Comparison of ENCODE assay signal across 27 cellular contexts in the genomic region with DNA sequence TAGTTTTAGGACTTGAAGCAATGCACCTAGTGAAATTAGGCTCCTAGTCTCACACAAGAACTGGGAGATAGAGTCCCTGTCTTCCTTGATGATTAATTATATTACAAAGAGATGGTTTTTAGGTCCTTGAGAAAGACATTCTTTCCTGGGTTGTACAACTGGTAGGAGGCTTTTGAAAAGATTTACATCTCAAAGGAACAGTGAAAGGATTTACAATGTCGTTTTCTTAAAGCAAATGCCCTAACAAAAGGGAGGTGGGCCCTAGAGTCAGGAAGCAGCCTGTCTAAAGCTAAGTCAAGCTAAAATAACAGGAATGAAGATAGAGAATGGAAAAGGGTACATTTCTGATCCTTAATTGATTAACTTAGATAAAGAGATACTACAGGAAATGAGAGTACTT.
"Had no signal": no experiment of that assay in that cellular context is flagged by ENCODE, and none has a peak within 500 bp of the region (broad histone marks: within the 10 kb centered on the region; RNA-seq: fewer than 3 reads in every experiment).

No MANE protein-coding gene starts in this region.

- H3K4me1 ChIP-seq: adrenal gland, SJSA1 had no signal

- H3K27me3 ChIP-seq: adrenal gland had no signal

- ATAC-seq: PC-3 had no signal

- H3K27ac ChIP-seq: adrenal gland, SJSA1 had no signal

- H3K36me3 ChIP-seq: adrenal gland, SJSA1 had no signal

- H3K9me3 ChIP-seq: adrenal gland, SJSA1 had no signal

- H3K4me1 Mint-ChIP-seq: activated B cell treated with CpG ODN at 0.5 μM for 24 hours; activated naive CD8-positive, alpha-beta T cell treated with anti-CD3 and anti-CD28 coated beads, Interleukin-2, amount 10 ng/mL, durations not matched to agents 7 days and 5 days had no signal

- H3K4me3 Mint-ChIP-seq: activated B cell treated with CpG ODN at 0.5 μM for 24 hours; activated CD4-positive, alpha-beta memory T cell treated with anti-CD3 and anti-CD28 coated beads, Interleukin-2, amount 10 ng/mL, durations not matched to agents 7 days and 5 days; activated CD4-positive, alpha-beta T cell treated with anti-CD3 and anti-CD28 coated beads, Interleukin-2, amount 10 ng/mL, durations not matched to agents 7 days and 5 days; activated naive CD8-positive, alpha-beta T cell treated with anti-CD3 and anti-CD28 coated beads, Interleukin-2, amount 10 ng/mL, durations not matched to agents 7 days and 5 days; T-helper 1 cell treated with Interleukin-12 subunit alpha and Interleukin-12 subunit beta and Interleukin-4 antibody, amounts not matched to agents 30 μg/mL and 1 μg/mL, for 36 hours had no signal

- DNase-seq: activated B cell treated with CpG ODN at 0.5 μM for 24 hours; activated CD4-positive, alpha-beta memory T cell treated with anti-CD3 and anti-CD28 coated beads, Interleukin-2, amount 10 ng/mL, durations not matched to agents 7 days and 5 days; activated CD4-positive, alpha-beta T cell treated with anti-CD3 and anti-CD28 coated beads for 1 hour; activated CD4-positive, alpha-beta T cell treated with anti-CD3 and anti-CD28 coated beads, Interleukin-2, amount 10 ng/mL, durations not matched to agents 7 days and 5 days; activated CD8-positive, alpha-beta memory T cell treated with anti-CD3 and anti-CD28 coated beads, Interleukin-2, amount 50 U/mL, for 4 hours; activated naive CD4-positive, alpha-beta T cell treated with anti-CD3 and anti-CD28 coated beads, Interleukin-2, amount 50 U/mL, for 16 hours; activated naive CD8-positive, alpha-beta T cell treated with anti-CD3 and anti-CD28 coated beads, Interleukin-2, amount 10 ng/mL, durations not matched to agents 7 days and 5 days; activated T-cell treated with anti-CD3 and anti-CD28 coated beads, Interleukin-2, amount 50 U/mL, for 1 hour; adrenal gland; anterior cingulate cortex; cerebellar nuclear complex; Kasumi-1; KBM-7; NCI-H1105 treated with DMSO at 0.1 percent for 48 hours; NCI-H1436 treated with DMSO at 0.1 percent for 48 hours; NCI-H187; NCI-H2081; NCI-H2171; NCI-H226; NCI-H510A treated with DMSO at 0.1 percent for 48 hours; NCI-H69; NK-92 treated with Interleukin-12 subunit alpha and Interleukin-12 subunit beta, amount 100 ng/mL, for 24 hours; PC-3; SHP77; T-helper 9 cell had no signal

- H3K27me3 Mint-ChIP-seq: activated B cell treated with CpG ODN at 0.5 μM for 24 hours; activated CD4-positive, alpha-beta memory T cell treated with anti-CD3 and anti-CD28 coated beads, Interleukin-2, amount 10 ng/mL, durations not matched to agents 7 days and 5 days; activated CD4-positive, alpha-beta T cell treated with anti-CD3 and anti-CD28 coated beads, Interleukin-2, amount 10 ng/mL, durations not matched to agents 7 days and 5 days; activated naive CD8-positive, alpha-beta T cell treated with anti-CD3 and anti-CD28 coated beads, Interleukin-2, amount 10 ng/mL, durations not matched to agents 7 days and 5 days had no signal

- H3K4me3 ChIP-seq: adrenal gland, SJSA1 had no signal

- H3K9me3 Mint-ChIP-seq: activated B cell treated with CpG ODN at 0.5 μM for 24 hours had no signal

- H3K27ac Mint-ChIP-seq: activated B cell treated with CpG ODN at 0.5 μM for 24 hours; activated CD4-positive, alpha-beta memory T cell treated with anti-CD3 and anti-CD28 coated beads, Interleukin-2, amount 10 ng/mL, durations not matched to agents 7 days and 5 days; activated CD4-positive, alpha-beta T cell treated with anti-CD3 and anti-CD28 coated beads, Interleukin-2, amount 10 ng/mL, durations not matched to agents 7 days and 5 days; activated naive CD8-positive, alpha-beta T cell treated with anti-CD3 and anti-CD28 coated beads, Interleukin-2, amount 10 ng/mL, durations not matched to agents 7 days and 5 days; T-helper 1 cell treated with Interleukin-12 subunit alpha and Interleukin-12 subunit beta and Interleukin-4 antibody, amounts not matched to agents 30 μg/mL and 1 μg/mL, for 36 hours had no signal
